8 cellular contexts compared by ENCODE assay signal in the genomic region with DNA sequence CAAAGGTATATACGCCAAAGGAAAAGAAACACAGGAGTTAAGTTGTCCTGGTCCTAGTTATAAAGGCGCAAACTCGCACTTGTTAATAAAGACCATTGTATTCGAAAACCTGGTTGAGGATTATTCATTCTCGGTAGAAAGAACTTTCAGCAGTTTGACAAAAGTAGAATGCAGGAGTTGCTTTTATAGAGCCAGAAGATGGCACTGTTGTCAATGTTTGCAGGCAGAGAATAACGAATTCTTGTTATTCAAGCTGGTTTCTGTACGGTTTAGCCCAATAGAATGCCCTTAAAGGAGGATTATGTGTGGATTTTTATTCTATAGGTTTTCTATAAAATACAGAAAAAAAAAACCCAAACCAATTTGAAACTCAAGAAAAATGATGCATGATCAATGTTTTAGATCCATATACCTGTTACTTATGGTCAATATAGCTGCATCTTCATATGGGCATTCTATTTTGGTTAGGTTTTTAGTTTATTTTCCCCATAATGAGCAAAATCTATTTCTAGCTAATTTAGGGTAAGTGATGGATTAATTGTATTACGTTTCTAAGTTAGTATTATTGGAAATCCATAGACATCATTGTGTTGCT.
A peak's percentile ranks its signal among the peaks of the same experiment; 100 is the strongest.
DNase-seq lines count a peak whose midpoint lies in the region; ATAC-seq and TF ChIP-seq lines count a peak whose summit lies in the region.

No MANE protein-coding gene starts in this region.

- H3K4me1 ChIP-seq in liver (ENCODE audit: control insufficient read depth in 4 of 4, insufficient read depth in 4 of 4, low read length in 3 of 4): no peaks in the 10 kb centered on the region

- H3K9me3 ChIP-seq in liver (ENCODE audit: control insufficient read depth in 4 of 4, low read length in 3 of 4): no peaks in the 10 kb centered on the region

- no peaks in the 10 kb centered on the region for H3K36me3 ChIP-seq in brain microvascular endothelial cell (replicated peaks)
- no peaks in the 10 kb centered on the region for H3K36me3 ChIP-seq in liver (ENCODE audit: control insufficient read depth in 4 of 4, insufficient read depth in 3 of 4, low read depth in 1 of 4, low read length in 3 of 4)

- WGBS in liver: 6% methylated on average over 8 of the region's 8 CpGs

- peaks cover 73% of the 10 kb centered on the region for H3K27me3 Mint-ChIP-seq in activated T-cell treated with anti-CD3 and anti-CD28 coated beads, Interleukin-2, amount 50 U/mL, for 24 hours

- ATAC-seq in HG03097 (IDR thresholded peaks at IDR 0.05; ENCODE audit: low FRiP score, unreplicated experiment): peak; percentile 65

- no peak overlapping the region for H3K9ac ChIP-seq in liver (ENCODE audit: low read depth in 1 of 2, low read length in 2 of 2)

- no peaks in the 10 kb centered on the region for H3K27me3 ChIP-seq in brain microvascular endothelial cell (replicated peaks)
- no peaks in the 10 kb centered on the region for H3K27me3 ChIP-seq in liver (ENCODE audit: control insufficient read depth in 4 of 4, insufficient read depth in 4 of 4, low read length in 3 of 4)

- TF ChIP-seq CTCF in brain microvascular endothelial cell (IDR thresholded peaks at IDR 0.05; ENCODE audit: low read depth, low read length, missing control alignments) (peak; percentile 66), liver (IDR thresholded peaks at IDR 0.05; ENCODE audit: low read depth, low read length, missing input control) (peak; percentile 50)

- H3K36me3 Mint-ChIP-seq in activated T-cell treated with anti-CD3 and anti-CD28 coated beads, Interleukin-2, amount 50 U/mL, for 24 hours (ENCODE audit: low read depth): no peaks in the 10 kb centered on the region

- in situ Hi-C loops in brain microvascular endothelial cell (cut with HindIII; ENCODE audit: low pct_ligation_motif_present, low sequenced_read_pairs): no loop called here

- peak; percentile 79 to 84 for TF ChIP-seq RAD21 in liver (IDR thresholded peaks at IDR 0.05)

- no peaks in the 10 kb centered on the region for H3K4me1 Mint-ChIP-seq in activated T-cell treated with anti-CD3 and anti-CD28 coated beads, Interleukin-2, amount 50 U/mL, for 24 hours (ENCODE audit: low read depth)

- DNase-seq in NCI-H2029 treated with DMSO at 0.1 percent for 48 hours (lab: John Stamatoyannopoulos, UW): peak; percentile 4
- DNase-seq in NCI-H2029 (lab: John Stamatoyannopoulos, UW): no peak
- peak; percentile 68 for DNase-seq in NCI-H748 (lab: John Stamatoyannopoulos, UW; ENCODE audit: unreplicated experiment)
- peak; percentile 56 for DNase-seq in brain microvascular endothelial cell
- no peak for DNase-seq in activated T-cell treated with anti-CD3 and anti-CD28 coated beads, Interleukin-2, amount 50 U/mL, for 24 hours
- no peak for DNase-seq in activated T-cell treated with anti-CD3 and anti-CD28 coated beads for 4 hours

- H3K27ac ChIP-seq in brain microvascular endothelial cell: no peak overlapping the region
- no peak overlapping the region for H3K27ac ChIP-seq in liver (ENCODE audit: low read depth in 1 of 2, low read length in 2 of 2)

- no peaks in the 10 kb centered on the region for H3K9me3 Mint-ChIP-seq in activated T-cell treated with anti-CD3 and anti-CD28 coated beads, Interleukin-2, amount 50 U/mL, for 24 hours

- H3K4me3 Mint-ChIP-seq in activated T-cell treated with anti-CD3 and anti-CD28 coated beads, Interleukin-2, amount 50 U/mL, for 24 hours: no peak overlapping the region

- no peak overlapping the region for H3K27ac Mint-ChIP-seq in activated T-cell treated with anti-CD3 and anti-CD28 coated beads, Interleukin-2, amount 50 U/mL, for 24 hours

- H3K4me3 ChIP-seq in brain microvascular endothelial cell (ENCODE audit: low read depth, low read length) (no peak overlapping the region), liver (ENCODE audit: low read depth in 1 of 3, low read length in 3 of 3) (no peak overlapping the region)

TF ChIP-seq in liver, 16 proteins besides CTCF, POLR2A, EP300 and RAD21:
- TF ChIP-seq GABPA (IDR thresholded peaks at IDR 0.05 in 1 of 2, conservative IDR thresholded peaks at IDR 0.05 in 1 of 2): no peak
- TF ChIP-seq, protein P1, sequence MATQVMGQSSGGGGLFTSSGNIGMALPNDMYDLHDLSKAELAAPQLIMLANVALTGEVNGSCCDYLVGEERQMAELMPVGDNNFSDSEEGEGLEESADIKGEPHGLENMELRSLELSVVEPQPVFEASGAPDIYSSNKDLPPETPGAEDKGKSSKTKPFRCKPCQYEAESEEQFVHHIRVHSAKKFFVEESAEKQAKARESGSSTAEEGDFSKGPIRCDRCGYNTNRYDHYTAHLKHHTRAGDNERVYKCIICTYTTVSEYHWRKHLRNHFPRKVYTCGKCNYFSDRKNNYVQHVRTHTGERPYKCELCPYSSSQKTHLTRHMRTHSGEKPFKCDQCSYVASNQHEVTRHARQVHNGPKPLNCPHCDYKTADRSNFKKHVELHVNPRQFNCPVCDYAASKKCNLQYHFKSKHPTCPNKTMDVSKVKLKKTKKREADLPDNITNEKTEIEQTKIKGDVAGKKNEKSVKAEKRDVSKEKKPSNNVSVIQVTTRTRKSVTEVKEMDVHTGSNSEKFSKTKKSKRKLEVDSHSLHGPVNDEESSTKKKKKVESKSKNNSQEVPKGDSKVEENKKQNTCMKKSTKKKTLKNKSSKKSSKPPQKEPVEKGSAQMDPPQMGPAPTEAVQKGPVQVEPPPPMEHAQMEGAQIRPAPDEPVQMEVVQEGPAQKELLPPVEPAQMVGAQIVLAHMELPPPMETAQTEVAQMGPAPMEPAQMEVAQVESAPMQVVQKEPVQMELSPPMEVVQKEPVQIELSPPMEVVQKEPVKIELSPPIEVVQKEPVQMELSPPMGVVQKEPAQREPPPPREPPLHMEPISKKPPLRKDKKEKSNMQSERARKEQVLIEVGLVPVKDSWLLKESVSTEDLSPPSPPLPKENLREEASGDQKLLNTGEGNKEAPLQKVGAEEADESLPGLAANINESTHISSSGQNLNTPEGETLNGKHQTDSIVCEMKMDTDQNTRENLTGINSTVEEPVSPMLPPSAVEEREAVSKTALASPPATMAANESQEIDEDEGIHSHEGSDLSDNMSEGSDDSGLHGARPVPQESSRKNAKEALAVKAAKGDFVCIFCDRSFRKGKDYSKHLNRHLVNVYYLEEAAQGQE (IDR thresholded peaks at IDR 0.05): no peak
- TF ChIP-seq ATF3 (IDR thresholded peaks at IDR 0.05): no peak
- TF ChIP-seq ZBTB33 (IDR thresholded peaks at IDR 0.05): no peak
- no peak for TF ChIP-seq NR2F2 (IDR thresholded peaks at IDR 0.05)
- TF ChIP-seq FOXA1 (IDR thresholded peaks at IDR 0.05): no peak
- no peak for TF ChIP-seq JUND (IDR thresholded peaks at IDR 0.05)
- TF ChIP-seq HNF4G (IDR thresholded peaks at IDR 0.05): no peak
- TF ChIP-seq TAF1 (conservative IDR thresholded peaks at IDR 0.05): no peak
- TF ChIP-seq RXRA (IDR thresholded peaks at IDR 0.05): no peak
- TF ChIP-seq SP1 (IDR thresholded peaks at IDR 0.05): no peak
- TF ChIP-seq HNF4A (conservative IDR thresholded peaks at IDR 0.05): no peak
- no peak for TF ChIP-seq YY1 (IDR thresholded peaks at IDR 0.05)
- no peak for TF ChIP-seq FOXA2 (IDR thresholded peaks at IDR 0.05)
- no peak for TF ChIP-seq EGR1 (IDR thresholded peaks at IDR 0.05; ENCODE audit: low read depth in 2 of 2)

Comparison
In these comparisons a context has a peak if more than half of its experiments do, and no peak if none do; other contexts are left out.
1. DNase-seq: peak in NCI-H2029 treated with DMSO at 0.1 percent for 48 hours (single experiment), NCI-H748 (single experiment) and brain microvascular endothelial cell (single experiment); none in NCI-H2029 (single experiment), activated T-cell treated with anti-CD3 and anti-CD28 coated beads, Interleukin-2, amount 50 U/mL, for 24 hours (single experiment) and activated T-cell treated with anti-CD3 and anti-CD28 coated beads for 4 hours (single experiment).